8 cellular contexts compared by ENCODE assay signal in genomic region chr15:81002004-81002253, GRCh38. TPM values are rescaled to one million over a fixed set of nuclear protein-coding genes. Genes with fewer than 3 reads are reported as not detected.
A peak's percentile ranks its signal among the peaks of the same experiment; 100 is the strongest.
DNase-seq lines count a peak whose midpoint lies in the region; ATAC-seq and TF ChIP-seq lines count a peak whose summit lies in the region.

No MANE protein-coding gene starts in this region.

- intact Hi-C loops in thyroid gland (cut with DNase I), result no loop called here

- no peak for ATAC-seq in GM18909 (IDR thresholded peaks at IDR 0.05; ENCODE audit: poor library complexity, unreplicated experiment)
- no peak for ATAC-seq in HG02571 (IDR thresholded peaks at IDR 0.05; ENCODE audit: unreplicated experiment)

- H3K36me3 Mint-ChIP-seq in T-helper 2 cell treated with Interferon-gamma antibody and Interleukin-4, amounts not matched to agents 5 μg/mL and 100 μg/mL, for 36 hours (ENCODE audit: low read depth), result peaks cover 48% of the 10 kb centered on the region

- no peaks in the 10 kb centered on the region for H3K27me3 ChIP-seq in brain microvascular endothelial cell (replicated peaks)
- H3K27me3 ChIP-seq in liver (ENCODE audit: control insufficient read depth in 4 of 4, insufficient read depth in 4 of 4, low read length in 3 of 4), result no peaks in the 10 kb centered on the region
- H3K27me3 ChIP-seq in thyroid gland, result no peaks in the 10 kb centered on the region

- H3K36me3 ChIP-seq in brain microvascular endothelial cell (replicated peaks) (no peaks in the 10 kb centered on the region), liver (ENCODE audit: control insufficient read depth in 4 of 4, insufficient read depth in 3 of 4, low read depth in 1 of 4, low read length in 3 of 4) (no peaks in the 10 kb centered on the region), thyroid gland (peaks cover 0 to 5% of the 10 kb centered on the region in 2 donors)

- peak overlapping the region; percentile 82 for H3K4me3 Mint-ChIP-seq in T-helper 2 cell treated with Interferon-gamma antibody and Interleukin-4, amounts not matched to agents 5 μg/mL and 100 μg/mL, for 36 hours

- TF ChIP-seq CTCF in brain microvascular endothelial cell (IDR thresholded peaks at IDR 0.05; ENCODE audit: low read depth, low read length, missing control alignments) (no peak), liver (IDR thresholded peaks at IDR 0.05; ENCODE audit: low read depth, low read length, missing input control) (no peak), thyroid gland (IDR thresholded peaks at IDR 0.05) (no peak)

- TF ChIP-seq POLR2A in thyroid gland (IDR thresholded peaks at IDR 0.05), result no peak

- no peak for DNase-seq in T-helper 2 cell treated with Interferon-gamma antibody and Interleukin-4, amounts not matched to agents 5 μg/mL and 100 μg/mL, for 36 hours (ENCODE audit: low spot score)
- DNase-seq in T-helper 2 cell, result no peak
- DNase-seq in brain microvascular endothelial cell, result no peak
- no peak for DNase-seq in thyroid gland
- no peak for DNase-seq in NK-92 treated with Interleukin-12 subunit alpha and Interleukin-12 subunit beta, amount 100 ng/mL, for 24 hours (lab: John Stamatoyannopoulos, UW)

- H3K9ac ChIP-seq in liver (ENCODE audit: low read depth in 1 of 2, low read length in 2 of 2), result peak overlapping the region in 1 of 2 donors; percentile 71

- peaks cover 26 to 49% (median 37%) of the 10 kb centered on the region in 4 donors for H3K4me1 ChIP-seq in liver (ENCODE audit: control insufficient read depth in 4 of 4, insufficient read depth in 4 of 4, low read length in 3 of 4)
- H3K4me1 ChIP-seq in thyroid gland, result peaks cover 5 to 16% of the 10 kb centered on the region in 2 donors

- peaks cover 7% of the 10 kb centered on the region for H3K9me3 Mint-ChIP-seq in T-helper 2 cell treated with Interferon-gamma antibody and Interleukin-4, amounts not matched to agents 5 μg/mL and 100 μg/mL, for 36 hours

- H3K27ac ChIP-seq in brain microvascular endothelial cell (peak overlapping the region; percentile 90), liver (ENCODE audit: low read depth in 1 of 2, low read length in 2 of 2) (peak overlapping the region; percentile 94 to 95), thyroid gland (peak overlapping the region; percentile 64 to 96 (median 92))

- in situ Hi-C loops in brain microvascular endothelial cell (cut with HindIII; ENCODE audit: low pct_ligation_motif_present, low sequenced_read_pairs), result no loop called here

- under 1% methylated on average over 32 of the region's 32 CpGs for WGBS in liver
- 0% methylated on average over 5 of the region's 32 CpGs; no CpG with 5 or more reads in 1 of the 2 donors for WGBS in thyroid gland, 2 donors

- TF ChIP-seq RAD21 in liver (IDR thresholded peaks at IDR 0.05), result no peak

- H3K27me3 Mint-ChIP-seq in T-helper 2 cell treated with Interferon-gamma antibody and Interleukin-4, amounts not matched to agents 5 μg/mL and 100 μg/mL, for 36 hours (ENCODE audit: low read depth), result no peaks in the 10 kb centered on the region

- H3K4me3 ChIP-seq in brain microvascular endothelial cell (ENCODE audit: low read depth, low read length), result peak overlapping the region; percentile 88
- peak overlapping the region; percentile 73 to 94 (median 76) for H3K4me3 ChIP-seq in liver (ENCODE audit: low read depth in 1 of 3, low read length in 3 of 3)
- H3K4me3 ChIP-seq in thyroid gland (replicated peaks in 1 of 3), result peak overlapping the region; percentile 13 to 90 (median 87)

- peaks cover 48% of the 10 kb centered on the region for H3K4me1 Mint-ChIP-seq in T-helper 2 cell treated with Interferon-gamma antibody and Interleukin-4, amounts not matched to agents 5 μg/mL and 100 μg/mL, for 36 hours (ENCODE audit: low read depth)

- peak overlapping the region; percentile 73 for H3K27ac Mint-ChIP-seq in T-helper 2 cell treated with Interferon-gamma antibody and Interleukin-4, amounts not matched to agents 5 μg/mL and 100 μg/mL, for 36 hours

- H3K9me3 ChIP-seq in liver (ENCODE audit: control insufficient read depth in 4 of 4, low read length in 3 of 4) (no peaks in the 10 kb centered on the region), thyroid gland (no peaks in the 10 kb centered on the region)

TF ChIP-seq in liver, 16 proteins besides CTCF, POLR2A, EP300 and RAD21:
- TF ChIP-seq TAF1 (conservative IDR thresholded peaks at IDR 0.05) (no peak), FOXA2 (IDR thresholded peaks at IDR 0.05) (no peak), NR2F2 (IDR thresholded peaks at IDR 0.05) (no peak), YY1 (IDR thresholded peaks at IDR 0.05) (no peak), ATF3 (IDR thresholded peaks at IDR 0.05) (no peak), REST (IDR thresholded peaks at IDR 0.05) (no peak)

RNA-seq across cellular contexts. Expression of gene TLNRD1, which starts 1.2 kb away (rescaled TPM):
- total RNA-seq in liver (1 to 10 TPM; 3.5 to 5.8 TPM), thyroid gland (10 to 100 TPM; 11.8 to 25.5 (median 19.4) TPM)
- polyA plus RNA-seq in liver, result 1 to 10 TPM; 1.1 to 3.0 TPM

RNA-seq across cellular contexts. Expression of gene MESD, which starts 12.3 kb away (rescaled TPM):
- total RNA-seq in liver, result 10 to 100 TPM; 15.3 to 16.4 TPM
- 10 to 100 TPM; 17.7 to 24.0 TPM for polyA plus RNA-seq in liver
- 10 to 100 TPM; 53.7 to 74.6 (median 70.9) TPM for total RNA-seq in thyroid gland
